Comparison of ENCODE assay signal across 15 cellular contexts in the genomic region with DNA sequence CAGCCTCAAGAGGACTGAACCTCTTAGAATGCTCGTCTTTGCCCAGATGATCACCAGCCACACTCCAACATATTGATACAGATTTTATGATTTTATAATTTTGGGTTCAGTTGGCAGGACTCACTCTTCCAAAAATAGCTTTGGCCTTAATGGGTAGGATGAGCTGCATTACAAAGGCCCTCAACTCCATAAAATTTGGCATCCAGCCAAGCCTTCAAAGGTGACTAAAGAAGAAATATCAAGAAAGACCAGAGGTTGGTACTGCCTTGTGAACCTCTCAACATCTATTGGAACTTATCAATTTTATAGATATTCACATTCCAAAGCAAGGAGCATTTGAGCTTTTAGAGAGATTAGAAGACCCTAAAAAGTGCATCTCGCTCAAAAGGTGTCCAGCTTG.
DNase-seq lines count a peak whose midpoint lies in the region; TF ChIP-seq lines count a peak whose summit lies in the region.
"Had no signal": no experiment of that assay in that cellular context is flagged by ENCODE, and none has a peak within 500 bp of the region (broad histone marks: within the 10 kb centered on the region; RNA-seq: fewer than 3 reads in every experiment).

No MANE protein-coding gene starts in this region.

- no peak for TF ChIP-seq CTCF in parathyroid adenoma (IDR thresholded peaks at IDR 0.05)

- H3K27me3 ChIP-seq in parathyroid adenoma (ENCODE audit: control insufficient read depth, insufficient read depth, low read length), result no peaks in the 10 kb centered on the region
- H3K27me3 ChIP-seq: BE2C had no signal

- no peak overlapping the region for H3K9ac ChIP-seq in parathyroid adenoma

- no peaks in the 10 kb centered on the region for H3K79me2 ChIP-seq in parathyroid adenoma

- H3K36me3 ChIP-seq in parathyroid adenoma (ENCODE audit: control insufficient read depth, insufficient read depth, low read length), result no peaks in the 10 kb centered on the region
- H3K36me3 ChIP-seq: BE2C had no signal

- H3K4me1 ChIP-seq in parathyroid adenoma, result peaks cover 13% of the 10 kb centered on the region

- H3K27ac ChIP-seq in parathyroid adenoma, result no peak overlapping the region
- H3K27ac ChIP-seq: C4-2B had no signal

- H3K4me3 ChIP-seq in parathyroid adenoma (ENCODE audit: low read depth, low read length), result no peak overlapping the region
- H3K4me3 ChIP-seq: GM23338 had no signal

- peak overlapping the region; percentile 3 for H2AFZ ChIP-seq in parathyroid adenoma
- H2AFZ ChIP-seq: GM23338 had no signal

- no peak overlapping the region for H3K4me2 ChIP-seq in parathyroid adenoma (ENCODE audit: low read length)
- H3K4me2 ChIP-seq: GM23338 had no signal

- DNase-seq in NCI-H1417 (lab: John Stamatoyannopoulos, UW), result peak in 2 of 3 experiments; percentile 18 to 23
- no peak for DNase-seq in NCI-H1417 treated with DMSO at 0.1 percent for 48 hours (lab: John Stamatoyannopoulos, UW)
- DNase-seq in NCI-H748 (lab: John Stamatoyannopoulos, UW; ENCODE audit: unreplicated experiment), result peak; percentile 25
- no peak for DNase-seq in NCI-H748 treated with DMSO at 0.1 percent for 48 hours (lab: John Stamatoyannopoulos, UW)
- DNase-seq in NCI-H69 (lab: John Stamatoyannopoulos, UW), result peak; percentile 38
- DNase-seq in GF-D8 (lab: John Stamatoyannopoulos, UW), result no peak
- DNase-seq: ACHN; BE2C; CD4-positive, alpha-beta T cell; DMS79; GDM1; HCEC 1CT had no signal

- no peaks in the 10 kb centered on the region for H3K9me3 ChIP-seq in parathyroid adenoma (ENCODE audit: control insufficient read depth, low read length)
- H3K9me3 ChIP-seq: BE2C had no signal

Comparison
In these comparisons a context has a peak if more than half of its experiments do, and no peak if none do; other contexts are left out.
1. DNase-seq: peak in NCI-H1417 (2 of 3), NCI-H748 (single experiment) and NCI-H69 (single experiment); none in NCI-H1417 treated with DMSO at 0.1 percent for 48 hours (single experiment), NCI-H748 treated with DMSO at 0.1 percent for 48 hours (single experiment) and GF-D8 (single experiment).